ENCODE assay signal across 8 cellular contexts in the genomic region with DNA sequence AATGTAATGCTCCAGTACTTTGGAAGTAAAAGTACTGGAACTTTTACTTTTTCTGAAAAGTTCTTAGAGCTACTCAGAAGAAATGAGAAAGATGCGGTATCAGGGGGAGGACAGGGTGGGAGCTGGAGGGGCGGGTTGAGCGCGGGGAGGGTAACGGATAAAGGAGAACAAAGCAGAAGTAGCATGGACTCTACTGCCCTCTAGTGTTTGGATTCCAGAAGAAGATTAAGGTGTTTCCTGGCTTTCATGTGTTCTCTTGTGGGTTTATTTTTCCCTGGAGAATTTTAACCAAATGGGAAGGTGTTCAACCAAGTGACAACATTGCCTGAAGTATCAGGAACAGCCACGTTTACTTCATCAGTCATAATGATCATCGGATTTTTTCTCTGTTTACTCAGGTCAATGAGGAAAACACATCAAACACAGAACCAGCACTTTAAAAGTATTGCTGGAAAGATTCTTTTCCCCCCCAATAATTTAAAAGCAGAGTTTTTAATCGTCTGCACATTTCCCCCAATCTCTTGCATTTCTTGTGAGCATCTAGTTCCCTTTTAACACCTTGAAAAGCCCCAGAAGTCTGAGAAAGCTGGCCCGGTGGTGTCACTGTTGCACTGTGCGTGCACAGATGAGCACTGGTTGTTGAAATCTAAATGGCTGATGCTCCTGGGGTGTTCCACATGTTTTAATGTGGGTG.
DNase-seq lines count a peak whose midpoint lies in the region; ATAC-seq and TF ChIP-seq lines count a peak whose summit lies in the region.

No MANE protein-coding gene starts in this region.

- H3K4me3 Mint-ChIP-seq in CD8-positive, alpha-beta T cell, result no peak overlapping the region

- no peak overlapping the region for H3K4me3 ChIP-seq in GM12864 (ENCODE audit: low read depth, low read length)
- no peak overlapping the region for H3K4me3 ChIP-seq in CD8-positive, alpha-beta T cell (ENCODE audit: low read depth, low read length)

- no peak overlapping the region for H3K27ac ChIP-seq in CD8-positive, alpha-beta T cell (ENCODE audit: low read depth, low read length)

- H3K4me1 ChIP-seq in CD8-positive, alpha-beta T cell (ENCODE audit: insufficient read depth, low read length), result no peaks in the 10 kb centered on the region

- H3K4me1 Mint-ChIP-seq in CD8-positive, alpha-beta T cell (ENCODE audit: low read depth), result no peaks in the 10 kb centered on the region

- ATAC-seq in HG02884 (IDR thresholded peaks at IDR 0.05; ENCODE audit: unreplicated experiment), result peak; percentile 78
- no peak for ATAC-seq in GM18511 (IDR thresholded peaks at IDR 0.05; ENCODE audit: unreplicated experiment)
- no peak for ATAC-seq in CD8-positive, alpha-beta T cell

- CTCF ChIA-PET in CD8-positive, alpha-beta T cell (lab: Charles Lee), result no interaction called here

- no peaks in the 10 kb centered on the region for H3K9me3 ChIP-seq in CD8-positive, alpha-beta T cell (ENCODE audit: low read length)

- H3K36me3 Mint-ChIP-seq in CD8-positive, alpha-beta T cell, result no peaks in the 10 kb centered on the region

- POLR2A ChIA-PET in CD8-positive, alpha-beta T cell (lab: Charles Lee), result no interaction called here

- no peaks in the 10 kb centered on the region for H3K27me3 Mint-ChIP-seq in CD8-positive, alpha-beta T cell (ENCODE audit: low read depth)

- peaks cover 15% of the 10 kb centered on the region for H3K9me3 Mint-ChIP-seq in CD8-positive, alpha-beta T cell

- H3K36me3 ChIP-seq in CD8-positive, alpha-beta T cell (ENCODE audit: insufficient read depth, low read length), result no peaks in the 10 kb centered on the region

- intact Hi-C loops in CD8-positive, alpha-beta T cell (cut with DNase I, micrococcal nuclease), result no loop called here

- no peak overlapping the region for H3K27ac Mint-ChIP-seq in CD8-positive, alpha-beta T cell

- TF ChIP-seq CTCF in GM12864 (IDR thresholded peaks at IDR 0.05; ENCODE audit: low read depth, low read length, missing control alignments), result peak; percentile 78
- TF ChIP-seq CTCF in CD8-positive, alpha-beta T cell (IDR thresholded peaks at IDR 0.05), result no peak

- no peaks in the 10 kb centered on the region for H3K27me3 ChIP-seq in CD8-positive, alpha-beta T cell (ENCODE audit: insufficient read depth, low read length)

- no peak for DNase-seq in GM12864 (ENCODE audit: low read depth)
- DNase-seq in NCI-H2171 treated with DMSO at 0.1 percent for 48 hours (lab: John Stamatoyannopoulos, UW), result peak; percentile 81
- peak; percentile 4 for DNase-seq in amniotic stem cell (lab: John Stamatoyannopoulos, UW)
- DNase-seq in hippocampal formation (lab: John Stamatoyannopoulos, UW), result peak; percentile 8 to 42
- DNase-seq in superior temporal gyrus (ENCODE audit: extremely low spot score), result peak; percentile 85
- DNase-seq in CD8-positive, alpha-beta T cell, result no peak

Comparison
In these comparisons a context has a peak if more than half of its experiments do, and no peak if none do; other contexts are left out.
1. DNase-seq: peak in NCI-H2171 treated with DMSO at 0.1 percent for 48 hours (single experiment), amniotic stem cell (single experiment), hippocampal formation (2 of 2) and superior temporal gyrus (single experiment); none in GM12864 (single experiment) and CD8-positive, alpha-beta T cell (0 of 7).